21 cellular contexts compared by ENCODE assay signal in the genomic region with DNA sequence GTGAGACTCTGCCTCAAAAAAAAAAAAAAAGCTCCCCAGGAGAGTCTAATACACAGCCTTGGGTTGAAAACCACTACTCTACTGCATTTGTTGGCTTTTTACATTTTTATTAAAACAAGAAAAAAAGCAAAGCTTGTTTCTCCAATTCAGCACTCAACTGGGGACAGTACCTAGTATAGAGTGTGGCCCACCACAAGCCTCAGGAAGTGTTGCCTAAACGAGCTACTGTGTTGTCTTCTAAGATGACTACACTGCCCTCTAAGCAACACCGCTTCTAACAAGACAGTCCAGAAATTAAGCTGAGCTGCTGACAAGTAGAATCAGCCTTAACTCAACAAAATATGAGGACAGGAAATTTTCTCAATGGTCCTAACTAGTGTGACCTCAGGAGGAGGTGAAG.
DNase-seq lines count a peak whose midpoint lies in the region; ATAC-seq and TF ChIP-seq lines count a peak whose summit lies in the region.
"Had no signal": no experiment of that assay in that cellular context is flagged by ENCODE, and none has a peak within 500 bp of the region (broad histone marks: within the 10 kb centered on the region; RNA-seq: fewer than 3 reads in every experiment).

No MANE protein-coding gene starts in this region.

- no peaks in the 10 kb centered on the region for H3K36me3 ChIP-seq in left ventricle myocardium inferior
- H3K36me3 ChIP-seq: BE2C had no signal

- peak; percentile 7 for DNase-seq in activated T-cell treated with anti-CD3 and anti-CD28 coated beads, Interleukin-2, amount 50 U/mL, for 72 hours
- DNase-seq in activated T-cell treated with anti-CD3 and anti-CD28 coated beads, Interleukin-2, amount 50 U/mL, for 24 hours = no peak
- no peak for DNase-seq in memory B cell (ENCODE audit: low spot score in 2 of 2)
- no peak for DNase-seq in left ventricle myocardium inferior
- no peak for DNase-seq in stimulated activated CD4-positive, alpha-beta T cell treated with anti-CD3 and anti-CD28 coated beads, Interleukin-4, amount 100 ng/mL, for 24 hours
- DNase-seq in LoVo (ENCODE audit: low spot score) = no peak
- DNase-seq: BE2C, EL, GF-D8, IMR-90, NCI-H1694, NCI-H2081, NCI-H2171, NCI-H524 treated with DMSO at 0.1 percent for 48 hours, NCI-H82 had no signal

- no peaks in the 10 kb centered on the region for H3K36me3 Mint-ChIP-seq in activated T-cell treated with anti-CD3 and anti-CD28 coated beads, Interleukin-2, amount 50 U/mL, for 72 hours (ENCODE audit: insufficient read depth in 2 of 2)
- H3K36me3 Mint-ChIP-seq in activated T-cell treated with anti-CD3 and anti-CD28 coated beads, Interleukin-2, amount 50 U/mL, for 24 hours (ENCODE audit: low read depth) = no peaks in the 10 kb centered on the region
- no peaks in the 10 kb centered on the region for H3K36me3 Mint-ChIP-seq in memory B cell

- H3K27me3 ChIP-seq in left ventricle myocardium inferior (ENCODE audit: low read depth) = no peaks in the 10 kb centered on the region
- H3K27me3 ChIP-seq: BE2C had no signal

- TF ChIP-seq CTCF in left ventricle myocardium inferior (IDR thresholded peaks at IDR 0.05; ENCODE audit: borderline replicate concordance) = no peak

- no peaks in the 10 kb centered on the region for H3K27me3 Mint-ChIP-seq in activated T-cell treated with anti-CD3 and anti-CD28 coated beads, Interleukin-2, amount 50 U/mL, for 72 hours (ENCODE audit: low read depth)
- no peaks in the 10 kb centered on the region for H3K27me3 Mint-ChIP-seq in activated T-cell treated with anti-CD3 and anti-CD28 coated beads, Interleukin-2, amount 50 U/mL, for 24 hours
- H3K27me3 Mint-ChIP-seq in memory B cell = peaks cover 7% of the 10 kb centered on the region

- peak; percentile 63 to 81 for ATAC-seq in activated T-cell treated with anti-CD3 and anti-CD28 coated beads, Interleukin-2, amount 50 U/mL, for 72 hours (replicated peaks in 1 of 2)
- peak; percentile 65 for ATAC-seq in GM21723 (IDR thresholded peaks at IDR 0.05; ENCODE audit: unreplicated experiment)
- peak; percentile 59 for ATAC-seq in HG03442 (IDR thresholded peaks at IDR 0.05; ENCODE audit: unreplicated experiment)
- no peak for ATAC-seq in memory B cell (ENCODE audit: low read depth)
- ATAC-seq: A549, Panc1, SK-N-SH treated with all-trans-retinoic acid at 6 μM for 48 hours had no signal

- no peaks in the 10 kb centered on the region for H3K9me3 Mint-ChIP-seq in activated T-cell treated with anti-CD3 and anti-CD28 coated beads, Interleukin-2, amount 50 U/mL, for 72 hours
- H3K9me3 Mint-ChIP-seq in activated T-cell treated with anti-CD3 and anti-CD28 coated beads, Interleukin-2, amount 50 U/mL, for 24 hours = no peaks in the 10 kb centered on the region
- H3K9me3 Mint-ChIP-seq in memory B cell = no peaks in the 10 kb centered on the region

- intact Hi-C loops in left ventricle myocardium inferior (cut with micrococcal nuclease) = no loop called here

- H3K4me3 ChIP-seq in left ventricle myocardium inferior = no peak overlapping the region
- H3K4me3 ChIP-seq: A549 had no signal

- no peak overlapping the region for H3K4me3 Mint-ChIP-seq in activated T-cell treated with anti-CD3 and anti-CD28 coated beads, Interleukin-2, amount 50 U/mL, for 72 hours
- no peak overlapping the region for H3K4me3 Mint-ChIP-seq in activated T-cell treated with anti-CD3 and anti-CD28 coated beads, Interleukin-2, amount 50 U/mL, for 24 hours
- no peak overlapping the region for H3K4me3 Mint-ChIP-seq in memory B cell

- peaks cover 10% of the 10 kb centered on the region for H3K4me1 ChIP-seq in left ventricle myocardium inferior
- H3K4me1 ChIP-seq: A549, BE2C had no signal

- H3K4me1 Mint-ChIP-seq in activated T-cell treated with anti-CD3 and anti-CD28 coated beads, Interleukin-2, amount 50 U/mL, for 72 hours (ENCODE audit: low read depth) = peaks cover 12% of the 10 kb centered on the region
- H3K4me1 Mint-ChIP-seq in activated T-cell treated with anti-CD3 and anti-CD28 coated beads, Interleukin-2, amount 50 U/mL, for 24 hours (ENCODE audit: low read depth) = peaks cover 2% of the 10 kb centered on the region
- no peaks in the 10 kb centered on the region for H3K4me1 Mint-ChIP-seq in memory B cell

- no peaks in the 10 kb centered on the region for H3K9me3 ChIP-seq in left ventricle myocardium inferior (replicated peaks)
- H3K9me3 ChIP-seq: A549, BE2C had no signal

- H3K27ac ChIP-seq in left ventricle myocardium inferior (replicated peaks) = no peak overlapping the region
- H3K27ac ChIP-seq: A549, KMS-11 had no signal

- H3K27ac Mint-ChIP-seq in activated T-cell treated with anti-CD3 and anti-CD28 coated beads, Interleukin-2, amount 50 U/mL, for 72 hours = no peak overlapping the region
- no peak overlapping the region for H3K27ac Mint-ChIP-seq in activated T-cell treated with anti-CD3 and anti-CD28 coated beads, Interleukin-2, amount 50 U/mL, for 24 hours
- peak overlapping the region; percentile 38 for H3K27ac Mint-ChIP-seq in memory B cell

Comparison
In these comparisons a context has a peak if more than half of its experiments do, and no peak if none do; other contexts are left out.
1. DNase-seq: peak in activated T-cell treated with anti-CD3 and anti-CD28 coated beads, Interleukin-2, amount 50 U/mL, for 72 hours (2 of 2); none in activated T-cell treated with anti-CD3 and anti-CD28 coated beads, Interleukin-2, amount 50 U/mL, for 24 hours (single experiment), memory B cell (0 of 2), left ventricle myocardium inferior (single experiment), stimulated activated CD4-positive, alpha-beta T cell treated with anti-CD3 and anti-CD28 coated beads, Interleukin-4, amount 100 ng/mL, for 24 hours (single experiment) and LoVo (single experiment).